Comparison of ENCODE assay signal across 18 cellular contexts in the genomic region with DNA sequence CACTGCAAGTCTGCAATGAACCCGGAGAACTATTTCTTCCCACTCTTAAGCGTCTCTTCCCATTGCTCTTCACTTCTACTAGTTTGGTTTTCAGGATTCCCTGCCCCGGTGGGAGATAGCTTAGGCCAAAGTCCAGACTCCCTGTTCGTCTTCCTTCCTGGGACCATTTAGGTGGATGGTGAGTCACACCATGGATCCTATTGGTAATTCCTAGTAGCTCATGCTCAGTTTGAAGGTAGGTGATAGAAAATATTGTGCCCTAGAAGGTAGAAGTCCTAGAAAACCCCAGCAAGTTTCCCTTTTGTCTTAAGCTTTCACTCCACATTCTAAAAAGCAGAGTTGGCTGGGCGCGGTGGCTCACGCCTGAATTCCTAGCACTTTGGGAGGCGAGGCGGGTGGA. TPM values are rescaled to one million over a fixed set of nuclear protein-coding genes. Genes with fewer than 3 reads are reported as not detected.
DNase-seq lines count a peak whose midpoint lies in the region; ATAC-seq and TF ChIP-seq lines count a peak whose summit lies in the region.
"Had no signal": no experiment of that assay in that cellular context is flagged by ENCODE, and none has a peak within 500 bp of the region (broad histone marks: within the 10 kb centered on the region; RNA-seq: fewer than 3 reads in every experiment).

No MANE protein-coding gene starts in this region.

- intact Hi-C loops in dorsolateral prefrontal cortex (cut with DNase I) (no loop called here), uterus (cut with DNase I; ENCODE audit: low total_unique reads) (no loop called here)

- no peaks in the 10 kb centered on the region for H3K27me3 Mint-ChIP-seq in activated T-cell treated with anti-CD3 and anti-CD28 coated beads, Interleukin-2, amount 50 U/mL, for 72 hours (ENCODE audit: low read depth)

- no peak for DNase-seq in activated T-cell treated with anti-CD3 and anti-CD28 coated beads, Interleukin-2, amount 50 U/mL, for 72 hours
- DNase-seq in activated T-cell treated with anti-CD3 and anti-CD28 coated beads, Interleukin-2, amount 50 U/mL, for 48 hours = no peak
- DNase-seq in dorsolateral prefrontal cortex (no peak), mesendoderm (no peak), uterus (no peak), putamen (ENCODE audit: low spot score) (no peak), CD1c-positive myeloid dendritic cell (ENCODE audit: extremely low spot score) (no peak)
- DNase-seq in stimulated activated effector memory CD8-positive, alpha-beta T cell treated with anti-CD3 and anti-CD28 coated beads, Interleukin-12 subunit alpha, Interleukin-12 subunit beta, amount 100 ng/mL, for 72 hours (ENCODE audit: low spot score in 2 of 2) = no peak
- DNase-seq: 8988T; BE2C; CD8-positive, alpha-beta T cell; DMS79; HFFc6; NCI-H1105 treated with DMSO at 0.1 percent for 48 hours; NCI-H1694 treated with DMSO at 0.1 percent for 48 hours; NCI-H2107; NCI-H2227 treated with DMSO at 0.1 percent for 48 hours; NCI-H524 treated with DMSO at 0.1 percent for 48 hours had no signal

- H3K27ac ChIP-seq in dorsolateral prefrontal cortex (peak overlapping the region in 48 of 59 donors; percentile 14 to 87 (median 64)), mesendoderm (ENCODE audit: low read depth, low read length) (peak overlapping the region; percentile 11), uterus (peak overlapping the region; percentile 43 to 57)

- H3K27me3 ChIP-seq in dorsolateral prefrontal cortex = no peaks in the 10 kb centered on the region
- H3K27me3 ChIP-seq in mesendoderm (ENCODE audit: insufficient read depth, low read length, poor library complexity) = no peaks in the 10 kb centered on the region
- no peaks in the 10 kb centered on the region for H3K27me3 ChIP-seq in uterus
- H3K27me3 ChIP-seq: BE2C had no signal

- WGBS in mesendoderm (ENCODE audit: extremely low coverage, insufficient coverage, low lambda C conversion rate) = no CpG with 5 or more reads among the region's 9 CpGs

- H4K5ac ChIP-seq in mesendoderm (ENCODE audit: low read length) = no peak overlapping the region

- peaks cover 6 to 30% of the 10 kb centered on the region in 2 donors for H3K36me3 Mint-ChIP-seq in activated T-cell treated with anti-CD3 and anti-CD28 coated beads, Interleukin-2, amount 50 U/mL, for 72 hours (ENCODE audit: insufficient read depth in 2 of 2)
- H3K36me3 Mint-ChIP-seq in stimulated activated effector memory CD8-positive, alpha-beta T cell treated with anti-CD3 and anti-CD28 coated beads, Interleukin-12 subunit alpha, Interleukin-12 subunit beta, amount 100 ng/mL, for 72 hours = peaks cover 88% of the 10 kb centered on the region

- no peak overlapping the region for H3K56ac ChIP-seq in mesendoderm (ENCODE audit: low read length)

- H3K23ac ChIP-seq in mesendoderm (ENCODE audit: low read length) = no peak overlapping the region

- no peak overlapping the region for H3K4me2 ChIP-seq in mesendoderm (ENCODE audit: low read length)

- H3K79me2 ChIP-seq in mesendoderm (ENCODE audit: control insufficient read depth, insufficient read depth, low read length) = peaks cover 61% of the 10 kb centered on the region

- H3K4me1 ChIP-seq in mesendoderm (ENCODE audit: control insufficient read depth, low read depth, low read length) (peaks cover 15% of the 10 kb centered on the region), uterus (no peaks in the 10 kb centered on the region)
- H3K4me1 ChIP-seq: BE2C had no signal

- H3K9me3 ChIP-seq in uterus = no peaks in the 10 kb centered on the region
- H3K9me3 ChIP-seq: BE2C had no signal

- no peak overlapping the region for H4K8ac ChIP-seq in mesendoderm (ENCODE audit: low read depth, low read length)

- H3K4me3 ChIP-seq in dorsolateral prefrontal cortex = no peak overlapping the region
- no peak overlapping the region for H3K4me3 ChIP-seq in mesendoderm (ENCODE audit: low read length)
- no peak overlapping the region for H3K4me3 ChIP-seq in uterus

- H2BK5ac ChIP-seq in mesendoderm (ENCODE audit: low read length) = no peak overlapping the region

- H2BK120ac ChIP-seq in mesendoderm (ENCODE audit: low read depth, low read length) = no peak overlapping the region

- ATAC-seq in activated T-cell treated with anti-CD3 and anti-CD28 coated beads, Interleukin-2, amount 50 U/mL, for 72 hours (replicated peaks in 1 of 2) = no peak
- ATAC-seq in stimulated activated effector memory CD8-positive, alpha-beta T cell treated with anti-CD3 and anti-CD28 coated beads, Interleukin-12 subunit alpha, Interleukin-12 subunit beta, amount 100 ng/mL, for 72 hours = no peak
- ATAC-seq: CD8-positive, alpha-beta T cell had no signal

- no peak overlapping the region for H2AK5ac ChIP-seq in mesendoderm (ENCODE audit: low read length)

- no peak overlapping the region for H3K18ac ChIP-seq in mesendoderm (ENCODE audit: low read length)

- H3K27ac Mint-ChIP-seq in activated T-cell treated with anti-CD3 and anti-CD28 coated beads, Interleukin-2, amount 50 U/mL, for 72 hours = peak overlapping the region; percentile 62
- no peak overlapping the region for H3K27ac Mint-ChIP-seq in stimulated activated effector memory CD8-positive, alpha-beta T cell treated with anti-CD3 and anti-CD28 coated beads, Interleukin-12 subunit alpha, Interleukin-12 subunit beta, amount 100 ng/mL, for 72 hours
- H3K27ac Mint-ChIP-seq: CD8-positive, alpha-beta T cell; HFFc6 had no signal

- peaks cover 14% of the 10 kb centered on the region for H3K79me1 ChIP-seq in mesendoderm (ENCODE audit: low read length)

- H3K9me3 Mint-ChIP-seq in activated T-cell treated with anti-CD3 and anti-CD28 coated beads, Interleukin-2, amount 50 U/mL, for 72 hours = no peaks in the 10 kb centered on the region
- no peaks in the 10 kb centered on the region for H3K9me3 Mint-ChIP-seq in stimulated activated effector memory CD8-positive, alpha-beta T cell treated with anti-CD3 and anti-CD28 coated beads, Interleukin-12 subunit alpha, Interleukin-12 subunit beta, amount 100 ng/mL, for 72 hours
- H3K9me3 Mint-ChIP-seq: CD8-positive, alpha-beta T cell; HFFc6 had no signal

- H2BK15ac ChIP-seq in mesendoderm (replicated peaks; ENCODE audit: low read depth) = no peak overlapping the region

- TF ChIP-seq CTCF in dorsolateral prefrontal cortex (IDR thresholded peaks at IDR 0.05 in 54 of 56, conservative IDR thresholded peaks at IDR 0.05 in 2 of 56; ENCODE audit: low read depth in 1 of 56, partially characterized antibody in 56 of 56) (no peak), uterus (IDR thresholded peaks at IDR 0.05) (no peak)

- no peak for TF ChIP-seq POLR2A in uterus (IDR thresholded peaks at IDR 0.05)

- no peak overlapping the region for H3K4ac ChIP-seq in mesendoderm (ENCODE audit: low read depth, low read length)

- H3K9ac ChIP-seq in mesendoderm (ENCODE audit: low read length) = no peak overlapping the region

- peaks cover 8% of the 10 kb centered on the region for H3K4me1 Mint-ChIP-seq in activated T-cell treated with anti-CD3 and anti-CD28 coated beads, Interleukin-2, amount 50 U/mL, for 72 hours (ENCODE audit: low read depth)
- no peaks in the 10 kb centered on the region for H3K4me1 Mint-ChIP-seq in stimulated activated effector memory CD8-positive, alpha-beta T cell treated with anti-CD3 and anti-CD28 coated beads, Interleukin-12 subunit alpha, Interleukin-12 subunit beta, amount 100 ng/mL, for 72 hours

- H3K4me3 Mint-ChIP-seq in activated T-cell treated with anti-CD3 and anti-CD28 coated beads, Interleukin-2, amount 50 U/mL, for 72 hours = no peak overlapping the region
- no peak overlapping the region for H3K4me3 Mint-ChIP-seq in stimulated activated effector memory CD8-positive, alpha-beta T cell treated with anti-CD3 and anti-CD28 coated beads, Interleukin-12 subunit alpha, Interleukin-12 subunit beta, amount 100 ng/mL, for 72 hours
- H3K4me3 Mint-ChIP-seq: CD8-positive, alpha-beta T cell; HFFc6 had no signal

- peaks cover 17% of the 10 kb centered on the region for H3K36me3 ChIP-seq in mesendoderm (ENCODE audit: control insufficient read depth, insufficient read depth, low read length)
- H3K36me3 ChIP-seq in uterus = no peaks in the 10 kb centered on the region

RNA-seq across cellular contexts. Expression of a gene that starts 13.8 kb away (rescaled TPM):
- 10 to 100 TPM; 74.0 to 79.7 TPM for total RNA-seq in activated T-cell treated with anti-CD3 and anti-CD28 coated beads, Interleukin-2, amount 50 U/mL, for 72 hours
- 10 to 100 TPM in 102 of 120 experiments, 1 to 10 TPM in 18; 6.7 to 22.2 (median 13.1) TPM for total RNA-seq in dorsolateral prefrontal cortex
- 107 TPM for polyA plus RNA-seq in mesendoderm (2013, experiment 1 of 2)
- 110 TPM for polyA plus RNA-seq in mesendoderm (2013, experiment 2 of 2)
- total RNA-seq in uterus = 10 to 100 TPM in 1 of 4 donors, 1 to 10 TPM in 2, under 1 TPM in 1; 0.59 to 12.9 (median 8.0) TPM

RNA-seq across cellular contexts. Expression of a gene that starts 15.9 kb away (rescaled TPM):
- 10 to 100 TPM; 40.6 TPM for total RNA-seq in activated T-cell treated with anti-CD3 and anti-CD28 coated beads, Interleukin-2, amount 50 U/mL, for 72 hours
- 10 to 100 TPM; 34.0 to 85.4 (median 48.4) TPM for total RNA-seq in dorsolateral prefrontal cortex
- polyA plus RNA-seq in mesendoderm (2013, experiment 1 of 2) = 103 TPM
- 105 TPM for polyA plus RNA-seq in mesendoderm (2013, experiment 2 of 2)
- total RNA-seq in uterus = 10 to 100 TPM; 11.8 to 69.3 (median 29.5) TPM

RNA-seq across cellular contexts. Expression of a gene that starts 41.3 kb away (rescaled TPM):
- total RNA-seq in activated T-cell treated with anti-CD3 and anti-CD28 coated beads, Interleukin-2, amount 50 U/mL, for 72 hours = 10 to 100 TPM; 55.2 to 61.3 TPM
- total RNA-seq in dorsolateral prefrontal cortex (100 to 1,000 TPM; 110 to 244 (median 164) TPM), uterus (100 to 1,000 TPM in 2 of 4 donors, 10 to 100 TPM in 2; 61.5 to 266 (median 90.0) TPM)
- 29.1 TPM for polyA plus RNA-seq in mesendoderm (2013, experiment 1 of 2)
- 28.3 TPM for polyA plus RNA-seq in mesendoderm (2013, experiment 2 of 2)

RNA-seq across cellular contexts. Expression of a gene that starts 55.8 kb away (rescaled TPM):
- total RNA-seq in activated T-cell treated with anti-CD3 and anti-CD28 coated beads, Interleukin-2, amount 50 U/mL, for 72 hours = 10 to 100 TPM; 48.5 to 58.9 TPM
- total RNA-seq in dorsolateral prefrontal cortex (10 to 100 TPM; 42.3 to 73.8 (median 56.9) TPM), uterus (10 to 100 TPM in 3 of 4 donors, 1 to 10 TPM in 1; 8.5 to 65.8 (median 34.8) TPM)
- polyA plus RNA-seq in mesendoderm (2013, experiment 1 of 2) = 54.7 TPM
- polyA plus RNA-seq in mesendoderm (2013, experiment 2 of 2) = 55.7 TPM

Comparison
In these comparisons a context has a peak if more than half of its experiments do, and no peak if none do; other contexts are left out.
1. H3K27ac ChIP-seq: peak in every context shown above with its lines; median percentile 64 in dorsolateral prefrontal cortex; 50 in uterus; 11 in mesendoderm.